In genomic region chr12:107093547-107094448, GRCh38 we compare ENCODE assay signal across 8 cellular contexts. TPM values are rescaled to one million over a fixed set of nuclear protein-coding genes. Genes with fewer than 3 reads are reported as not detected.
A peak's percentile ranks its signal among the peaks of the same experiment; 100 is the strongest.
DNase-seq lines count a peak whose midpoint lies in the region; ATAC-seq and TF ChIP-seq lines count a peak whose summit lies in the region.

TSS of gene CRY1 (minus strand) at chr12:107093549. CDS start at chr12:107092961, 588 bp downstream.

- intact Hi-C loops in activated CD4-positive, alpha-beta T cell treated with anti-CD3 and anti-CD28 coated beads, Interleukin-2, amount 10 ng/mL, durations not matched to agents 24 days and 14 days (cut with micrococcal nuclease) = loop anchor here (1.0 to 5.0 kb wide), 9 partner anchors 106 to 1469 kb away; partner anchors contain the start of genes ISCU, MTERF2, POLR3B and PRDM4
- intact Hi-C loops in colonic mucosa (cut with DNase I) = loop anchor here (5.0 kb wide), 1 partner anchor 791 kb away; the partner anchor contains the start of gene TCP11L2

- H3K27ac Mint-ChIP-seq in activated CD4-positive, alpha-beta T cell treated with anti-CD3 and anti-CD28 coated beads, Interleukin-2, amount 10 ng/mL, durations not matched to agents 24 days and 14 days = no peak within 1 kb of the TSS

- H3K4me3 Mint-ChIP-seq in activated CD4-positive, alpha-beta T cell treated with anti-CD3 and anti-CD28 coated beads, Interleukin-2, amount 10 ng/mL, durations not matched to agents 24 days and 14 days = no peak within 1 kb of the TSS

- no peak for TF ChIP-seq CTCF in colonic mucosa (IDR thresholded peaks at IDR 0.05)

- H3K36me3 ChIP-seq in colonic mucosa = no peaks in the 10 kb centered on the region

- H3K4me1 Mint-ChIP-seq in activated CD4-positive, alpha-beta T cell treated with anti-CD3 and anti-CD28 coated beads, Interleukin-2, amount 10 ng/mL, durations not matched to agents 24 days and 14 days = peaks cover 4% of the 10 kb centered on the region

- H3K9me3 ChIP-seq in colonic mucosa = no peaks in the 10 kb centered on the region

- H3K27me3 ChIP-seq in colonic mucosa = no peaks in the 10 kb centered on the region

- H3K36me3 Mint-ChIP-seq in activated CD4-positive, alpha-beta T cell treated with anti-CD3 and anti-CD28 coated beads, Interleukin-2, amount 10 ng/mL, durations not matched to agents 24 days and 14 days (ENCODE audit: low read depth) = peaks cover 2% of the 10 kb centered on the region

- DNase-seq in AG08395 (ENCODE audit: low spot score) (peak; percentile 97), NCI-H524 (lab: John Stamatoyannopoulos, UW) (peak; percentile 88 to 93), colonic mucosa (peak; percentile 96), kidney tubule cell (ENCODE audit: low spot score) (peak; percentile 96)
- peak; percentile 98 for DNase-seq in activated CD4-positive, alpha-beta T cell treated with anti-CD3 and anti-CD28 coated beads, Interleukin-2, amount 10 ng/mL, durations not matched to agents 24 days and 14 days
- peak; percentile 86 to 90 for DNase-seq in stimulated activated CD4-positive, alpha-beta T cell treated with anti-CD3 and anti-CD28 coated beads, Interleukin-15, amount 100 ng/mL, for 48 hours (ENCODE audit: low read depth in 2 of 2)

- peaks cover 14% of the 10 kb centered on the region for H3K27me3 Mint-ChIP-seq in activated CD4-positive, alpha-beta T cell treated with anti-CD3 and anti-CD28 coated beads, Interleukin-2, amount 10 ng/mL, durations not matched to agents 24 days and 14 days

- peak within 1 kb of the TSS; percentile 89 for H3K27ac ChIP-seq in colonic mucosa

- peak within 1 kb of the TSS; percentile 86 to 89 for H3K9ac ChIP-seq in colonic mucosa (ENCODE audit: low read depth in 2 of 2, low read length in 2 of 2)

- H3K4me3 ChIP-seq in colonic mucosa = peak within 1 kb of the TSS; percentile 76

- H3K9me3 Mint-ChIP-seq in activated CD4-positive, alpha-beta T cell treated with anti-CD3 and anti-CD28 coated beads, Interleukin-2, amount 10 ng/mL, durations not matched to agents 24 days and 14 days = no peaks in the 10 kb centered on the region

- ATAC-seq in GM19035 (IDR thresholded peaks at IDR 0.05; ENCODE audit: unreplicated experiment) = peak; percentile 90
- peak; percentile 93 for ATAC-seq in HG03432 (IDR thresholded peaks at IDR 0.05; ENCODE audit: unreplicated experiment)

- H3K4me1 ChIP-seq in colonic mucosa = peaks cover 4% of the 10 kb centered on the region

RNA-seq across cellular contexts. Expression of gene CRY1, which starts in this region (rescaled TPM):
- total RNA-seq in activated CD4-positive, alpha-beta T cell treated with anti-CD3 and anti-CD28 coated beads, Interleukin-2, amount 10 ng/mL, durations not matched to agents 24 days and 14 days = 23.8 and 26.0 TPM in 2 replicates
- total RNA-seq in colonic mucosa = 10 to 100 TPM; 14.2 to 22.5 TPM

Comparison
In these comparisons a context has a peak if more than half of its experiments do, and no peak if none do; other contexts are left out.
1. Peak in every context shown above with its lines: DNase-seq, ATAC-seq, H3K4me3 ChIP-seq and H3K27ac ChIP-seq.